ENCODE assay signal across 1 cellular context in genomic region chr18:1053654-1054315, GRCh38.
TF ChIP-seq lines count a peak whose summit lies in the region.

No MANE protein-coding gene starts in this region.

TF ChIP-seq in K562, 482 proteins besides CTCF, POLR2A, EP300 and RAD21 (continued from another document):
- TF ChIP-seq MGA (IDR thresholded peaks at IDR 0.05) (peak; percentile 56), L3MBTL2 (IDR thresholded peaks at IDR 0.05) (peak; percentile 66), ZNF239 (CRISPR knock-in tag; IDR thresholded peaks at IDR 0.05) (0 out of 2 replicates have a peak, but pooled peaks have one; percentile 14)
